In the genomic region with DNA sequence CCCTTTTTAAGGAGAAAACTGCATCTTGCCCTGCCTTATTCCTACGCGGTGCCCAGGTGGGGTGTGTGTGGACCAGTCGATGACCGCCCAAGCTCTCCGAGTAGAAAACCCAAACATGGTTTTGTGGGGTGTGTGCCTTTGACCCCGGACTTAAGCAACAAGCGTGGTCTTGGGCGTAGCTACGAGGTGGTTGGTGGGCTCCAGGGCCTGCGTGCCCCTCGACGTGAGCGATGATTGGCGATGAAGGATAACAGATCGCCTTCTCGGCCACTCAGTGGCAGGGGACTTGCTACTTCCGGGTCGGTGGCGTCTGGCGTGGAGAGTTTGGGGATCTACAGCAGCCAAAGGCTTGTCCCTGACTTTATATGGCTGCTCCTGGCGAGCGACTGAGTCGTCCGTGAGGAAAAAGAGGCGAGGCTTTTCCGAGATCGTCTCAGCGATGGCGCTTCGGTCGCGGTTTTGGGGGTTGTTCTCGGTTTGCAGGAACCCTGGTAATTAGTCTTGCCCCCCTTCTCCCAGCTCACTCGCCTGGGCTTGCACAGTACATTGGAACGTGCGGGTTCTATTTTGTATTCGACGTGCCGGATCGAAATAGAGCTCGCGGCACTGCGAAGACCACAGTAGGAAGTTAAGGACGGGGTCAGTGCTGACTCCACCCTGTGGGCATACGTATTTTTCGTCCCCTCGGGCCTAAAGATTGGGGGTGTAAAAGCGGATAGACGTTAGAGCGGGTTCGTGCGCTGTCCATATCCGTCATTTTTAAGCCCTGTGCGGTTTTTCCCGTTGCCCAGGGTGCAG, we compare ENCODE assay signal across 8 cellular contexts. TPM values are rescaled to one million over a fixed set of nuclear protein-coding genes. Genes with fewer than 3 reads are reported as not detected.
A peak's percentile ranks its signal among the peaks of the same experiment; 100 is the strongest.
DNase-seq lines count a peak whose midpoint lies in the region; ATAC-seq and TF ChIP-seq lines count a peak whose summit lies in the region.

TSS of gene MRPL18 (plus strand) at position 319 of the 798 bp plus-strand sequence. CDS start at position 440, 121 bp downstream.

- peak within 1 kb of the TSS; percentile 96 for H3K9ac ChIP-seq in SU-DHL-6 (ENCODE audit: low read length)

- no peaks in the 10 kb centered on the region for H3K9me2 ChIP-seq in SU-DHL-6 (replicated peaks; ENCODE audit: insufficient read depth, low read length)

- H3K4me1 Mint-ChIP-seq in activated naive CD8-positive, alpha-beta T cell treated with anti-CD3 and anti-CD28 coated beads, Interleukin-2, amount 10 ng/mL, durations not matched to agents 7 days and 5 days, result peaks cover 46% of the 10 kb centered on the region
- H3K4me1 Mint-ChIP-seq in osteocyte (ENCODE audit: unreplicated experiment), result peaks cover 35% of the 10 kb centered on the region

- peak within 1 kb of the TSS; percentile 46 for H2AFZ ChIP-seq in SU-DHL-6 (ENCODE audit: low read depth, low read length, severe bottlenecking)

- peaks cover 81% of the 10 kb centered on the region for H3K79me2 ChIP-seq in SU-DHL-6 (ENCODE audit: insufficient read depth, low read length)

- H3K36me3 ChIP-seq in SU-DHL-6 (ENCODE audit: low read length) (peaks cover 38% of the 10 kb centered on the region), thyroid gland (peaks cover 18 to 29% of the 10 kb centered on the region in 2 donors)

- H3K4me1 ChIP-seq in thyroid gland, result peaks cover 24 to 27% of the 10 kb centered on the region in 2 donors

- H3K27me3 Mint-ChIP-seq in activated naive CD8-positive, alpha-beta T cell treated with anti-CD3 and anti-CD28 coated beads, Interleukin-2, amount 10 ng/mL, durations not matched to agents 7 days and 5 days, result no peaks in the 10 kb centered on the region
- H3K27me3 Mint-ChIP-seq in osteocyte (ENCODE audit: unreplicated experiment), result no peaks in the 10 kb centered on the region

- no peaks in the 10 kb centered on the region for H3K9me3 Mint-ChIP-seq in activated naive CD8-positive, alpha-beta T cell treated with anti-CD3 and anti-CD28 coated beads, Interleukin-2, amount 10 ng/mL, durations not matched to agents 7 days and 5 days
- H3K9me3 Mint-ChIP-seq in osteocyte (ENCODE audit: unreplicated experiment), result no peaks in the 10 kb centered on the region

- peaks cover 10% of the 10 kb centered on the region; the same call in 1 of the 2 replicates for H3F3A ChIP-seq in SU-DHL-6 (ENCODE audit: insufficient read depth)

- peak within 1 kb of the TSS; percentile 88 for H3K4me2 ChIP-seq in SU-DHL-6 (ENCODE audit: low read depth, low read length, poor library complexity, severe bottlenecking)

- 0 to 1% methylated on average over 47 to 53 of the region's 55 CpGs for WGBS in thyroid gland, 2 donors

- H3K36me3 Mint-ChIP-seq in activated naive CD8-positive, alpha-beta T cell treated with anti-CD3 and anti-CD28 coated beads, Interleukin-2, amount 10 ng/mL, durations not matched to agents 7 days and 5 days, result peaks cover 36% of the 10 kb centered on the region
- peaks cover 31% of the 10 kb centered on the region for H3K36me3 Mint-ChIP-seq in osteocyte (ENCODE audit: unreplicated experiment)

- DNase-seq in NCI-H128 (lab: John Stamatoyannopoulos, UW; ENCODE audit: unreplicated experiment), result peak; percentile 90
- DNase-seq in activated naive CD8-positive, alpha-beta T cell treated with anti-CD3 and anti-CD28 coated beads, Interleukin-2, amount 10 ng/mL, durations not matched to agents 7 days and 5 days, result peak; percentile 81
- DNase-seq in head of caudate nucleus, result peak; percentile 92 to 99 (median 96)
- DNase-seq in osteocyte (ENCODE audit: extremely low spot score, unreplicated experiment), result peak; percentile 95
- peak; percentile 95 to 96 for DNase-seq in thyroid gland

- H3K27ac ChIP-seq in SU-DHL-6 (ENCODE audit: low read depth, low read length) (peak within 1 kb of the TSS; percentile 85), thyroid gland (peak within 1 kb of the TSS; percentile 86 to 99 (median 99))

- POLR2A ChIA-PET in activated naive CD8-positive, alpha-beta T cell treated with anti-CD3 and anti-CD28 coated beads, Interleukin-2, amount 10 ng/mL, durations not matched to agents 7 days and 5 days (lab: Charles Lee), result interaction anchor here (0.5 to 5.8 kb wide), 33 partner anchors 8 to 978 kb away, joined by 3 to 89 read pairs (median 4); partner anchors contain the start of genes ACAT2, PNLDC1, SOD2 and WTAP

- H3K4me3 ChIP-seq in SU-DHL-6 (ENCODE audit: insufficient read depth, low read length, poor library complexity, severe bottlenecking) (peak within 1 kb of the TSS; percentile 82), thyroid gland (replicated peaks in 1 of 3) (peak within 1 kb of the TSS; percentile 64 to 81 (median 78))

- peaks cover 23% of the 10 kb centered on the region; the same call in 1 of the 2 replicates for H4K20me1 ChIP-seq in SU-DHL-6 (ENCODE audit: low read depth, low read length)

- H3K27me3 ChIP-seq in SU-DHL-6 (ENCODE audit: low read length) (no peaks in the 10 kb centered on the region), thyroid gland (no peaks in the 10 kb centered on the region)

- ATAC-seq in HG02678 (IDR thresholded peaks at IDR 0.05; ENCODE audit: unreplicated experiment), result peak; percentile 80
- ATAC-seq in activated naive CD8-positive, alpha-beta T cell treated with anti-CD3 and anti-CD28 coated beads, Interleukin-2, amount 10 ng/mL, durations not matched to agents 7 days and 5 days (ENCODE audit: low read depth), result peak; percentile 84

- peak within 1 kb of the TSS; percentile 88 for H3K4me3 Mint-ChIP-seq in activated naive CD8-positive, alpha-beta T cell treated with anti-CD3 and anti-CD28 coated beads, Interleukin-2, amount 10 ng/mL, durations not matched to agents 7 days and 5 days
- H3K4me3 Mint-ChIP-seq in osteocyte (ENCODE audit: unreplicated experiment), result peak within 1 kb of the TSS; percentile 93

- peak within 1 kb of the TSS; percentile 91 for H3K27ac Mint-ChIP-seq in activated naive CD8-positive, alpha-beta T cell treated with anti-CD3 and anti-CD28 coated beads, Interleukin-2, amount 10 ng/mL, durations not matched to agents 7 days and 5 days
- peak within 1 kb of the TSS; percentile 99 for H3K27ac Mint-ChIP-seq in osteocyte (ENCODE audit: unreplicated experiment)

- H3K9me3 ChIP-seq in SU-DHL-6 (ENCODE audit: insufficient read depth, low read length), result no peaks in the 10 kb centered on the region
- H3K9me3 ChIP-seq in thyroid gland, result no peaks in the 10 kb centered on the region

- intact Hi-C loops in head of caudate nucleus (cut with DNase I), result no loop called here
- intact Hi-C loops in thyroid gland (cut with DNase I), result no loop called here

- TF ChIP-seq POLR2A in GM10847 (IDR thresholded peaks at IDR 0.05; ENCODE audit: extremely low read depth, insufficient read length) (peak; percentile 50), thyroid gland (IDR thresholded peaks at IDR 0.05) (peak in 1 of 2 donors; percentile 76)

- TF ChIP-seq CTCF in SU-DHL-6 (IDR thresholded peaks at IDR 0.05; ENCODE audit: insufficient read depth, low read length, poor library complexity, severe bottlenecking), result no peak
- TF ChIP-seq CTCF in osteocyte (IDR thresholded peaks at IDR 0.05), result no peak
- no peak for TF ChIP-seq CTCF in thyroid gland (IDR thresholded peaks at IDR 0.05)

RNA-seq across cellular contexts. Expression of gene MRPL18, which starts in this region (rescaled TPM):
- total RNA-seq in activated naive CD8-positive, alpha-beta T cell treated with anti-CD3 and anti-CD28 coated beads, Interleukin-2, amount 10 ng/mL, durations not matched to agents 7 days and 5 days, result 10 to 100 TPM; 58.9 to 62.0 TPM
- 47.1 and 47.3 TPM in 2 replicates for total RNA-seq in osteocyte
- total RNA-seq in thyroid gland, result 10 to 100 TPM; 48.3 to 85.7 (median 54.2) TPM

Comparison
In these comparisons a context has a peak if more than half of its experiments do, and no peak if none do; other contexts are left out.
1. Peak in every context shown above with its lines: DNase-seq, ATAC-seq, H3K4me3 ChIP-seq and H3K27ac ChIP-seq.